8 cellular contexts compared by ENCODE assay signal in the genomic region with DNA sequence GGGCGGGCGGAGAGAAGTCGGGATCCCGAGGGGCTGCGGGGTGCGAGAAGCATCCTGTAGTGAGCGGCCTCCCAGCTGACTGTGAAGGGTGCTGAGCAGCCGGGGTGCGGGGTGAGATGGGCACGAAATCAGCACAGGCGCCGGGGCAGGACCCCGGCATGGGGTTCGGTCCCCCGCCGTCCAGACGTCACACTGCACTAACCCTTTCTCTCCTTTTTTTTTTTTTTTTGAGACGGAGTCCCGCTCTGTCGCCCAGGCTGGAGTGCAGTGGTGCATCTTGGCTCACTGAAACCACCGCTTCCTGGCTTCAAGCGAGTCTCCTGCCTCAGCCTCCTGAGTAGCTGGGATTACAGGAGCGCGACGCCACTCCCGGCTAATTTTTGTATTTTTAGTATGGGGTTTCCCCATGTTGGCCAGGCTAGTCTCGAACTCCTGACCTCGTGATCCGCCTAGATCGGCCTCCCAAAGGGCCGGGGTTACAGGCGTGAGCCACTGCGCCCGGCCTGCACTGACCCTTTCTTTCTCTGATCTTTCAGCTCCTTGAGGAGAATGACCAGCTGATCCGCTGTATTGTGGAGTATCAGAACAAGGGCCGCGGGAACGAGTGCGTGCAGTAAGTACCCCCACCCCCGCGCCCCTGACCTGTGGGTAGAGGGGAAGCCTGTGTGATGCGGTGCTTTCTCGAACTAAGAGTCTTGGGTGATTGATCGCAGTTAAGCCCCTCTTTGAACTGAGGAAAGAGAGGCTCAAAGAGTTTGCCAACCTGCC. TPM values are rescaled to one million over a fixed set of nuclear protein-coding genes. Genes with fewer than 3 reads are reported as not detected.
DNase-seq lines count a peak whose midpoint lies in the region; ATAC-seq and TF ChIP-seq lines count a peak whose summit lies in the region.

No MANE protein-coding gene starts in this region.

- ATAC-seq in activated CD8-positive, alpha-beta T cell treated with anti-CD3 and anti-CD28 coated beads, Interleukin-2, amount 10 ng/mL, durations not matched to agents 7 days and 5 days, result no peak
- ATAC-seq in stimulated activated effector memory CD8-positive, alpha-beta T cell treated with anti-CD3 and anti-CD28 coated beads, Interleukin-12 subunit alpha, Interleukin-12 subunit beta, amount 100 ng/mL, for 72 hours, result no peak
- no peak for ATAC-seq in GM21786 (IDR thresholded peaks at IDR 0.05; ENCODE audit: unreplicated experiment)

- H3K36me3 Mint-ChIP-seq in activated CD4-positive, alpha-beta T cell treated with anti-CD3 and anti-CD28 coated beads, Interleukin-2, amount 10 ng/mL, durations not matched to agents 7 days and 5 days (ENCODE audit: low read depth), result peaks cover 39% of the 10 kb centered on the region
- H3K36me3 Mint-ChIP-seq in activated CD8-positive, alpha-beta T cell treated with anti-CD3 and anti-CD28 coated beads, Interleukin-2, amount 10 ng/mL, durations not matched to agents 7 days and 5 days (ENCODE audit: low read depth), result peaks cover 36% of the 10 kb centered on the region
- peaks cover 61% of the 10 kb centered on the region for H3K36me3 Mint-ChIP-seq in stimulated activated effector memory CD8-positive, alpha-beta T cell treated with anti-CD3 and anti-CD28 coated beads, Interleukin-12 subunit alpha, Interleukin-12 subunit beta, amount 100 ng/mL, for 72 hours

- POLR2A ChIA-PET in activated CD4-positive, alpha-beta T cell treated with anti-CD3 and anti-CD28 coated beads, Interleukin-2, amount 10 ng/mL, durations not matched to agents 7 days and 5 days (lab: Charles Lee), result interaction anchor here (0.6 to 1.3 kb wide), 3 partner anchors 9 to 498 kb away, joined by 3 to 13 read pairs (median 4); a partner anchor contains a TSS
- POLR2A ChIA-PET in activated CD8-positive, alpha-beta T cell treated with anti-CD3 and anti-CD28 coated beads, Interleukin-2, amount 10 ng/mL, durations not matched to agents 7 days and 5 days (lab: Charles Lee), result interaction anchor here (0.6 to 4.6 kb wide), 5 partner anchors 8 to 33 kb away, joined by 3 to 33 read pairs (median 13); a partner anchor contains a TSS

- H3K27ac ChIP-seq in iPS DF 6.9 (ENCODE audit: low read length), result no peak overlapping the region

- H3K4me3 ChIP-seq in iPS DF 6.9 (ENCODE audit: low read length), result peak overlapping the region; percentile 66

- peak overlapping the region; percentile 98 for H3K4me3 Mint-ChIP-seq in activated CD4-positive, alpha-beta T cell treated with anti-CD3 and anti-CD28 coated beads, Interleukin-2, amount 10 ng/mL, durations not matched to agents 7 days and 5 days
- H3K4me3 Mint-ChIP-seq in activated CD8-positive, alpha-beta T cell treated with anti-CD3 and anti-CD28 coated beads, Interleukin-2, amount 10 ng/mL, durations not matched to agents 7 days and 5 days, result peak overlapping the region; percentile 97
- H3K4me3 Mint-ChIP-seq in stimulated activated effector memory CD8-positive, alpha-beta T cell treated with anti-CD3 and anti-CD28 coated beads, Interleukin-12 subunit alpha, Interleukin-12 subunit beta, amount 100 ng/mL, for 72 hours, result peak overlapping the region; percentile 85

- H3K9me3 ChIP-seq in iPS DF 6.9 (ENCODE audit: control insufficient read depth, insufficient read depth, low read length), result no peaks in the 10 kb centered on the region

- no CpG with 5 or more reads among the region's 44 CpGs for WGBS in iPS DF 6.9 (ENCODE audit: insufficient coverage, insufficient read length)

- DNase-seq in activated CD4-positive, alpha-beta T cell treated with anti-CD3 and anti-CD28 coated beads, Interleukin-2, amount 10 ng/mL, durations not matched to agents 7 days and 5 days, result no peak
- DNase-seq in activated CD4-positive, alpha-beta T cell treated with anti-CD3 and anti-CD28 coated beads, Interleukin-2, amount 50 U/mL, for 1 hour, result no peak
- no peak for DNase-seq in activated CD8-positive, alpha-beta T cell treated with anti-CD3 and anti-CD28 coated beads, Interleukin-2, amount 10 ng/mL, durations not matched to agents 7 days and 5 days
- no peak for DNase-seq in iPS DF 6.9 (ENCODE audit: low read depth, low spot score)
- DNase-seq in stimulated activated effector memory CD8-positive, alpha-beta T cell treated with anti-CD3 and anti-CD28 coated beads, Interleukin-12 subunit alpha, Interleukin-12 subunit beta, amount 100 ng/mL, for 72 hours (ENCODE audit: low spot score in 2 of 2), result no peak
- DNase-seq in amniotic stem cell (lab: John Stamatoyannopoulos, UW), result no peak
- no peak for DNase-seq in GM20000 (ENCODE audit: low spot score)

- H3K27me3 ChIP-seq in iPS DF 6.9 (ENCODE audit: control insufficient read depth, insufficient read depth, low read length), result no peaks in the 10 kb centered on the region

- no peaks in the 10 kb centered on the region for H3K9me3 Mint-ChIP-seq in activated CD4-positive, alpha-beta T cell treated with anti-CD3 and anti-CD28 coated beads, Interleukin-2, amount 10 ng/mL, durations not matched to agents 7 days and 5 days
- no peaks in the 10 kb centered on the region for H3K9me3 Mint-ChIP-seq in activated CD8-positive, alpha-beta T cell treated with anti-CD3 and anti-CD28 coated beads, Interleukin-2, amount 10 ng/mL, durations not matched to agents 7 days and 5 days (ENCODE audit: insufficient read depth)
- H3K9me3 Mint-ChIP-seq in stimulated activated effector memory CD8-positive, alpha-beta T cell treated with anti-CD3 and anti-CD28 coated beads, Interleukin-12 subunit alpha, Interleukin-12 subunit beta, amount 100 ng/mL, for 72 hours, result no peaks in the 10 kb centered on the region

- H3K27ac Mint-ChIP-seq in activated CD4-positive, alpha-beta T cell treated with anti-CD3 and anti-CD28 coated beads, Interleukin-2, amount 10 ng/mL, durations not matched to agents 7 days and 5 days, result peak overlapping the region; percentile 97
- peak overlapping the region; percentile 96 for H3K27ac Mint-ChIP-seq in activated CD8-positive, alpha-beta T cell treated with anti-CD3 and anti-CD28 coated beads, Interleukin-2, amount 10 ng/mL, durations not matched to agents 7 days and 5 days
- peak overlapping the region; percentile 93 for H3K27ac Mint-ChIP-seq in stimulated activated effector memory CD8-positive, alpha-beta T cell treated with anti-CD3 and anti-CD28 coated beads, Interleukin-12 subunit alpha, Interleukin-12 subunit beta, amount 100 ng/mL, for 72 hours

- no peaks in the 10 kb centered on the region for H3K36me3 ChIP-seq in iPS DF 6.9 (ENCODE audit: control insufficient read depth, insufficient read depth, low read length)

- CTCF ChIA-PET in activated CD4-positive, alpha-beta T cell treated with anti-CD3 and anti-CD28 coated beads, Interleukin-2, amount 10 ng/mL, durations not matched to agents 7 days and 5 days (lab: Charles Lee), result interaction anchor here (1.0 to 2.2 kb wide), 8 partner anchors 9 to 23 kb away, joined by 3 to 7 read pairs (median 4); a partner anchor contains a TSS
- CTCF ChIA-PET in activated CD8-positive, alpha-beta T cell treated with anti-CD3 and anti-CD28 coated beads, Interleukin-2, amount 10 ng/mL, durations not matched to agents 7 days and 5 days (lab: Charles Lee), result interaction anchor here (0.8 to 2.2 kb wide), 9 partner anchors 9 to 153 kb away, joined by 3 to 23 read pairs (median 4); a partner anchor contains a TSS

- no peak for TF ChIP-seq CTCF in GM20000 (IDR thresholded peaks at IDR 0.05; ENCODE audit: extremely low read depth, missing control alignments)

- H3K4me1 ChIP-seq in iPS DF 6.9 (ENCODE audit: control insufficient read depth, insufficient read depth, low read length), result peaks cover 2% of the 10 kb centered on the region; the same call in 1 of the 2 replicates

- H3K4me1 Mint-ChIP-seq in activated CD4-positive, alpha-beta T cell treated with anti-CD3 and anti-CD28 coated beads, Interleukin-2, amount 10 ng/mL, durations not matched to agents 7 days and 5 days, result peaks cover 51% of the 10 kb centered on the region
- peaks cover 43% of the 10 kb centered on the region for H3K4me1 Mint-ChIP-seq in activated CD8-positive, alpha-beta T cell treated with anti-CD3 and anti-CD28 coated beads, Interleukin-2, amount 10 ng/mL, durations not matched to agents 7 days and 5 days (ENCODE audit: low read depth)
- peaks cover 17% of the 10 kb centered on the region for H3K4me1 Mint-ChIP-seq in stimulated activated effector memory CD8-positive, alpha-beta T cell treated with anti-CD3 and anti-CD28 coated beads, Interleukin-12 subunit alpha, Interleukin-12 subunit beta, amount 100 ng/mL, for 72 hours

- H3K27me3 Mint-ChIP-seq in activated CD4-positive, alpha-beta T cell treated with anti-CD3 and anti-CD28 coated beads, Interleukin-2, amount 10 ng/mL, durations not matched to agents 7 days and 5 days, result no peaks in the 10 kb centered on the region
- no peaks in the 10 kb centered on the region for H3K27me3 Mint-ChIP-seq in activated CD8-positive, alpha-beta T cell treated with anti-CD3 and anti-CD28 coated beads, Interleukin-2, amount 10 ng/mL, durations not matched to agents 7 days and 5 days (ENCODE audit: low read depth)

RNA-seq across cellular contexts. Expression of a gene that starts 0.5 kb away (rescaled TPM):
- total RNA-seq in activated CD4-positive, alpha-beta T cell treated with anti-CD3 and anti-CD28 coated beads, Interleukin-2, amount 10 ng/mL, durations not matched to agents 7 days and 5 days, result 10 to 100 TPM; 48.9 to 63.6 TPM
- total RNA-seq in activated CD8-positive, alpha-beta T cell treated with anti-CD3 and anti-CD28 coated beads, Interleukin-2, amount 10 ng/mL, durations not matched to agents 7 days and 5 days, result 10 to 100 TPM; 68.6 to 68.7 TPM

RNA-seq across cellular contexts. Expression of a gene that starts 9.3 kb away (rescaled TPM):
- 100 to 1,000 TPM in 1 of 2 experiments, 10 to 100 TPM in 1; 96.4 to 106 TPM for total RNA-seq in activated CD4-positive, alpha-beta T cell treated with anti-CD3 and anti-CD28 coated beads, Interleukin-2, amount 10 ng/mL, durations not matched to agents 7 days and 5 days
- total RNA-seq in activated CD8-positive, alpha-beta T cell treated with anti-CD3 and anti-CD28 coated beads, Interleukin-2, amount 10 ng/mL, durations not matched to agents 7 days and 5 days, result 10 to 100 TPM; 85.9 to 90.3 TPM

RNA-seq across cellular contexts. Expression of a gene that starts 9.4 kb away (rescaled TPM):
- 10 to 100 TPM; 56.0 to 58.9 TPM for total RNA-seq in activated CD4-positive, alpha-beta T cell treated with anti-CD3 and anti-CD28 coated beads, Interleukin-2, amount 10 ng/mL, durations not matched to agents 7 days and 5 days
- total RNA-seq in activated CD8-positive, alpha-beta T cell treated with anti-CD3 and anti-CD28 coated beads, Interleukin-2, amount 10 ng/mL, durations not matched to agents 7 days and 5 days, result 10 to 100 TPM; 49.3 to 51.4 TPM
